ENCODE assay signal across 18 cellular contexts in the genomic region with DNA sequence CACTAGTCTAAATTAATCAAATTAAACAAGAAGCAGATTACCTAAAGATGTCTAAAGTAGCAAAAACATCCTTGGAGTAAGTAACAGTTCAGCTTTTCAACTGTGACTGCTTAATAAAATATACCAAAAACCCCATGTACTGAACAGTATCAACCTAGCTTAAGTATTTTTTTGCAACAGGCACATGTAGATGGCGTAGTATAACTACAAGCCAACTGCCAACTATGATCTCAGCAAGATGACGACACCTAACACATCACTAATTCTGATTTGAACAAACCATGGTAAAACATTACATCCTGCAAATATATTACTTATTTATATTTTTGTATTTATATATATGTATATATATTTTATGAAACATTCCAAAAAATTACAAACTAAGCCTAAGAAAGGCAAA. TPM values are rescaled to one million over a fixed set of nuclear protein-coding genes. Genes with fewer than 3 reads are reported as not detected.
DNase-seq lines count a peak whose midpoint lies in the region; ATAC-seq, FAIRE-seq and TF ChIP-seq lines count a peak whose summit lies in the region.
"Had no signal": no experiment of that assay in that cellular context is flagged by ENCODE, and none has a peak within 500 bp of the region (broad histone marks: within the 10 kb centered on the region; RNA-seq: fewer than 3 reads in every experiment).

No MANE protein-coding gene starts in this region.

- no peak overlapping the region for H3K4me3 ChIP-seq in breast epithelium
- no peak overlapping the region for H3K4me3 ChIP-seq in RWPE2 (ENCODE audit: severe bottlenecking)
- H3K4me3 ChIP-seq in skeletal muscle cell (ENCODE audit: low read depth, low read length), result no peak overlapping the region
- H3K4me3 ChIP-seq in testis, result no peak overlapping the region
- H3K4me3 ChIP-seq: esophagus squamous epithelium had no signal

- peaks cover 24% of the 10 kb centered on the region for H3K36me3 Mint-ChIP-seq in MCF 10A (ENCODE audit: insufficient read depth, unreplicated experiment)

- 85 to 96% methylated on average over 2 of the region's 2 CpGs for WGBS in testis, 2 donors

- H3K27ac ChIP-seq in breast epithelium (no peak overlapping the region), RWPE2 (ENCODE audit: poor library complexity, severe bottlenecking) (peak overlapping the region; percentile 39), testis (no peak overlapping the region)
- H3K27ac ChIP-seq: esophagus squamous epithelium had no signal

- TF ChIP-seq CTCF in MCF 10A (IDR thresholded peaks at IDR 0.05; ENCODE audit: unreplicated experiment) (no peak), breast epithelium (IDR thresholded peaks at IDR 0.05) (no peak), RWPE2 (IDR thresholded peaks at IDR 0.05; ENCODE audit: poor library complexity, severe bottlenecking) (no peak), testis (IDR thresholded peaks at IDR 0.05) (no peak), D721Med (IDR thresholded peaks at IDR 0.05; ENCODE audit: insufficient read depth, missing control alignments) (no peak)

- no peak for ATAC-seq in RWPE2 (ENCODE audit: low read depth)
- ATAC-seq: stimulated activated naive CD8-positive, alpha-beta T cell treated with anti-CD3 and anti-CD28 coated beads, Interleukin-15, Interleukin-2, amounts not matched to agents 100 U/mL and 50 U/mL, for 24 hours had no signal

- CTCF ChIA-PET in MCF 10A (lab: Yijun Ruan, JAX), result interaction anchor here (0.6 to 1.6 kb wide), 9 partner anchors 38 to 600 kb away, joined by 3 to 4 read pairs (median 3); no protein-coding TSS in a partner anchor

- H3K4me1 ChIP-seq in breast epithelium, result no peaks in the 10 kb centered on the region
- H3K4me1 ChIP-seq in RWPE2 (ENCODE audit: insufficient read depth, poor library complexity, severe bottlenecking), result peaks cover 47% of the 10 kb centered on the region
- H3K4me1 ChIP-seq in testis, result no peaks in the 10 kb centered on the region

- no peak overlapping the region for H3K4me3 Mint-ChIP-seq in MCF 10A (ENCODE audit: unreplicated experiment)
- H3K4me3 Mint-ChIP-seq: activated CD4-positive, alpha-beta memory T cell treated with anti-CD3 and anti-CD28 coated beads, Interleukin-2, amount 10 ng/mL, durations not matched to agents 7 days and 5 days had no signal

- TF ChIP-seq POLR2A in breast epithelium (IDR thresholded peaks at IDR 0.05), result no peak
- no peak for TF ChIP-seq POLR2A in erythroblast (IDR thresholded peaks at IDR 0.05; ENCODE audit: low read length)
- no peak for TF ChIP-seq POLR2A in testis (IDR thresholded peaks at IDR 0.05)

- H3K4me1 Mint-ChIP-seq in MCF 10A (ENCODE audit: insufficient read depth, unreplicated experiment), result peaks cover 41% of the 10 kb centered on the region

- no peaks in the 10 kb centered on the region for H3K9me3 Mint-ChIP-seq in MCF 10A (ENCODE audit: unreplicated experiment)
- H3K9me3 Mint-ChIP-seq: immature natural killer cell had no signal

- H3K9me3 ChIP-seq in breast epithelium (no peaks in the 10 kb centered on the region), RWPE2 (ENCODE audit: severe bottlenecking) (no peaks in the 10 kb centered on the region), testis (no peaks in the 10 kb centered on the region)
- H3K9me3 ChIP-seq: esophagus squamous epithelium had no signal

- intact Hi-C loops in MCF 10A (cut with micrococcal nuclease) (no loop called here), breast epithelium (cut with DNase I; ENCODE audit: low total_unique reads) (no loop called here), testis (cut with DNase I; ENCODE audit: low total_unique reads) (no loop called here)

- DNase-seq in MCF 10A (ENCODE audit: unreplicated experiment), result peak; percentile 30
- no peak for DNase-seq in breast epithelium (ENCODE audit: low spot score in 2 of 2)
- no peak for DNase-seq in RWPE2 (ENCODE audit: low spot score)
- DNase-seq in erythroblast (lab: John Stamatoyannopoulos, UW), result peak; percentile 3 to 21
- DNase-seq in skeletal muscle cell (ENCODE audit: low read depth), result peak; percentile 34
- no peak for DNase-seq in testis
- no peak for DNase-seq in D721Med (ENCODE audit: insufficient read length, low spot score)
- DNase-seq in stimulated activated naive CD4-positive, alpha-beta T cell (lab: John Stamatoyannopoulos, UW), result no peak
- DNase-seq: activated CD4-positive, alpha-beta memory T cell treated with anti-CD3 and anti-CD28 coated beads, Interleukin-2, amount 10 ng/mL, durations not matched to agents 7 days and 5 days; cerebellar nuclear complex; esophagus squamous epithelium; immature natural killer cell; NCI-H1048; NCI-H69; stimulated activated CD4-positive, alpha-beta T cell treated with anti-CD3 and anti-CD28 coated beads, Interleukin-4, amount 100 ng/mL, for 24 hours; stimulated activated naive CD8-positive, alpha-beta T cell treated with anti-CD3 and anti-CD28 coated beads, Interleukin-15, Interleukin-2, amounts not matched to agents 100 U/mL and 50 U/mL, for 24 hours had no signal

- no peak overlapping the region for H3K27ac Mint-ChIP-seq in MCF 10A (ENCODE audit: low read depth, unreplicated experiment)
- H3K27ac Mint-ChIP-seq: activated CD4-positive, alpha-beta memory T cell treated with anti-CD3 and anti-CD28 coated beads, Interleukin-2, amount 10 ng/mL, durations not matched to agents 7 days and 5 days had no signal

- H3K36me3 ChIP-seq in breast epithelium (no peaks in the 10 kb centered on the region), RWPE2 (ENCODE audit: low read depth) (peaks cover 83% of the 10 kb centered on the region), testis (ENCODE audit: low read depth, missing control alignments) (no peaks in the 10 kb centered on the region)

- FAIRE-seq in D721Med (lab: Jason Lieb, UNC), result no peak
- FAIRE-seq: G401.6, GM18507 had no signal

- POLR2A ChIA-PET in MCF 10A (lab: Yijun Ruan, JAX), result interaction anchor here (0.9 to 1.8 kb wide), 4 partner anchors 22 to 233 kb away, joined by 4 to 8 read pairs (median 6); a partner anchor contains a TSS

- H3K27me3 Mint-ChIP-seq in MCF 10A (ENCODE audit: insufficient read depth, unreplicated experiment), result no peaks in the 10 kb centered on the region
- H3K27me3 Mint-ChIP-seq: activated CD4-positive, alpha-beta memory T cell treated with anti-CD3 and anti-CD28 coated beads, Interleukin-2, amount 10 ng/mL, durations not matched to agents 7 days and 5 days had no signal

- H3K27me3 ChIP-seq in breast epithelium, result no peaks in the 10 kb centered on the region
- H3K27me3 ChIP-seq in RWPE2 (ENCODE audit: insufficient read depth, poor library complexity, severe bottlenecking), result no peaks in the 10 kb centered on the region
- no peaks in the 10 kb centered on the region for H3K27me3 ChIP-seq in testis
- H3K27me3 ChIP-seq: esophagus squamous epithelium had no signal

- no TSS peak for BruUV-seq in MCF 10A (replicated peaks; lab: Mats Ljungman, UMichigan)

RNA-seq across cellular contexts. Expression of a gene that starts 24.5 kb away (rescaled TPM):
- total RNA-seq in MCF 10A (2022) (114 and 125 TPM in 2 replicates), breast epithelium (100 to 1,000 TPM; 119 to 207 (median 192) TPM), testis (100 to 1,000 TPM; 123 to 136 TPM)
- polyA plus RNA-seq in testis (ENCODE audit: insufficient read depth, low read depth, low replicate concordance), result 84.1 TPM

Comparison
In these comparisons a context has a peak if more than half of its experiments do, and no peak if none do; other contexts are left out.
1. DNase-seq: peak in MCF 10A (single experiment), erythroblast (2 of 2) and skeletal muscle cell (single experiment); none in breast epithelium (0 of 2), RWPE2 (single experiment), testis (single experiment), D721Med (single experiment) and stimulated activated naive CD4-positive, alpha-beta T cell (0 of 6).